Comparison of ENCODE assay signal across 1 cellular context in the genomic region with DNA sequence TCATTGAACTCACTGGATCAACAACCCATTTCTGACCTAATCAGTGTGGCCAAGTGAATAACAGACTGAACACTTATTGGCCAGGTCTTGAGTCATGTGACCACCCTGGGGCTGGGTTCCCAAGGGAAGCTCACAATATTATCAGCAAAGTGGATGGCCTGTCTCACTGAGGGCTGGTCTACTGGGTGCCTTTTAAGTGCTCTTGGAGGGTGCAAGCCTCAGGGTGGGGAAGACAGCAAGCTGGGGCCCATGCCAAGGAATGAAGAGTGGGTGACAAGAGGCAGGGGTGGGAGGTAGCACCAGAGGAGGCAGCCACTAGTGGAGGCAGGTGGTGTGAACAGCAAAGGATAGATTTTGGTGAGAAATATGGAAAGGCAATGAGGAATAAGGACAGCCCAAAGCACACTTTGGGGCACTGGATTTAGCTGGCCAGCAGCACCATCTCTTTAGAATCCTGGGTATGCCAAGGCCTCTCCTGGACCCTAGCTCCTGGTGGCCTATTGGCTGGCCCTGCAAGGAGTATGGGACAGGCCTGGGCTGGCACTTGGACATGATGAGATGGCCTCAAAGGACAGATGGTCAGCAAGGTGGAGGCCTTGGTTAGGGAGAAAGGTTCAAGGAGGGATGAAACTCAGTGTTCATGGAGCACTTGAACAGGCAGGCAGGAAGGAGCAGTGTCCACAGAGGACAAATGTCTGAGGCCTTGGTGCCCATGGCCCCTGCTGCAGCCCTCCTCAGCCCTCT.
TF ChIP-seq lines count a peak whose summit lies in the region.

No MANE protein-coding gene starts in this region.

TF ChIP-seq in HCT116, 20 proteins besides CTCF, POLR2A, EP300 and RAD21 (continued from another document):
- TF ChIP-seq REST (IDR thresholded peaks at IDR 0.05; ENCODE audit: low read depth) (no peak), SP1 (IDR thresholded peaks at IDR 0.05; ENCODE audit: low read depth) (no peak), YY1 (IDR thresholded peaks at IDR 0.05; ENCODE audit: extremely low read depth, insufficient replicate concordance, low read depth, low read length) (no peak), ELF1 (IDR thresholded peaks at IDR 0.05; ENCODE audit: borderline replicate concordance, low read depth) (no peak), CEBPB (IDR thresholded peaks at IDR 0.05; ENCODE audit: low read depth) (no peak)
